ENCODE assay signal across 1 cellular context in the genomic region with DNA sequence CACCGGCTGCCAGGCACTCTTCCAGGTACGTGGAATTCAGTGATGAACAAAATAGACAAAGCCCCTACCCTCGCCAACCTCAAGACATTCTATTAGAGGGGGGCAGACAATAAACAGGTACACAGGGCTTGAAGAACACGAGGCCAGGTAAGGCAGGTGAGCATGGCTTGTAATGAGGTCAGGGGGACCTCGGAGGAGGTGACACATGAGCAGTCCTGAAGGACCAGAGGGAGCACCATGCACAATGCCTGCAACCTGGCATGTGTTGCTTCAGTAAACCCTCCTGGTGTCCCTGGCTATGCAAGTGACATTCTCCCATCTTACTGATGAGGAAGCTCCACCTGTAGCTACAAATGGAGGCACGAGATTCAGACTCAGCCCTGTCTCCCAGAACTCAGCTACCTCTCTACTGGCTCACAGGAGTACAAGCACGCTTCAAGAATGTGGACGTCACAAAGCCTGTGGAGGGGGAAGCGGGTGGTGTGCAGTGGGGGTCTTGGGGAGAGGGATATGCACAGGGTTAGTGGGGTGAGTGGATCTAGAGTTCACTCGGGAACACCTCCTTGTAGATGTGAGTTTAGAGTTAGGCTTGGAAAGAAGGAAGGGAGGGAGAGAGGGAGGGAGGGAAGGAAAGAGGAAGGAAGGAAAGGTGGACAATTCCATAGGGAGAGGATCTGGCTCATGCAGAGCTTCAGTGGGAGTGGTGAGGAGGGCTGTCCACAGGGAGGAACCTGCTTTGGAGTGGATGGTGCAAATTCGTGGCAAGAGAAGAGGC.
A peak's percentile ranks its signal among the peaks of the same experiment; 100 is the strongest.
TF ChIP-seq lines count a peak whose summit lies in the region.

No MANE protein-coding gene starts in this region.

TF ChIP-seq in HepG2, 621 proteins besides CTCF, POLR2A, EP300 and RAD21 (continued from another document):
- TF ChIP-seq SMARCC2 (IDR thresholded peaks at IDR 0.05) = no peak
- 0 out of 2 replicates have a peak, but pooled peaks have one; percentile 5 for TF ChIP-seq HOMEZ (CRISPR knock-in tag; IDR thresholded peaks at IDR 0.05; ENCODE audit: low read depth)
- no peak for TF ChIP-seq ZMYM3 (CRISPR knock-in tag; IDR thresholded peaks at IDR 0.05)
- no peak for TF ChIP-seq KDM5B (CRISPR knock-in tag; IDR thresholded peaks at IDR 0.05; ENCODE audit: borderline replicate concordance)
- no peak for TF ChIP-seq ZNF556 (CRISPR knock-in tag; IDR thresholded peaks at IDR 0.05; ENCODE audit: borderline replicate concordance)
- no peak for TF ChIP-seq SRSF1 (optimal IDR thresholded peaks at IDR 0.05; ENCODE audit: low read depth, low read length)
- TF ChIP-seq YEATS4 (CRISPR knock-in tag; IDR thresholded peaks at IDR 0.05; ENCODE audit: borderline replicate concordance) = no peak
- no peak; the same call in 1 of the 2 replicates for TF ChIP-seq ZNF12 (CRISPR knock-in tag; IDR thresholded peaks at IDR 0.05)
- TF ChIP-seq SMYD3 (CRISPR knock-in tag; IDR thresholded peaks at IDR 0.05) = no peak
- TF ChIP-seq, protein P1, sequence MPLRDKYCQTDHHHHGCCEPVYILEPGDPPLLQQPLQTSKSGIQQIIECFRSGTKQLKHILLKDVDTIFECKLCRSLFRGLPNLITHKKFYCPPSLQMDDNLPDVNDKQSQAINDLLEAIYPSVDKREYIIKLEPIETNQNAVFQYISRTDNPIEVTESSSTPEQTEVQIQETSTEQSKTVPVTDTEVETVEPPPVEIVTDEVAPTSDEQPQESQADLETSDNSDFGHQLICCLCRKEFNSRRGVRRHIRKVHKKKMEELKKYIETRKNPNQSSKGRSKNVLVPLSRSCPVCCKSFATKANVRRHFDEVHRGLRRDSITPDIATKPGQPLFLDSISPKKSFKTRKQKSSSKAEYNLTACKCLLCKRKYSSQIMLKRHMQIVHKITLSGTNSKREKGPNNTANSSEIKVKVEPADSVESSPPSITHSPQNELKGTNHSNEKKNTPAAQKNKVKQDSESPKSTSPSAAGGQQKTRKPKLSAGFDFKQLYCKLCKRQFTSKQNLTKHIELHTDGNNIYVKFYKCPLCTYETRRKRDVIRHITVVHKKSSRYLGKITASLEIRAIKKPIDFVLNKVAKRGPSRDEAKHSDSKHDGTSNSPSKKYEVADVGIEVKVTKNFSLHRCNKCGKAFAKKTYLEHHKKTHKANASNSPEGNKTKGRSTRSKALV (CRISPR knock-in tag; IDR thresholded peaks at IDR 0.05) = no peak
- no peak for TF ChIP-seq TOPORS (CRISPR knock-in tag; IDR thresholded peaks at IDR 0.05)
- TF ChIP-seq ZNF784 (CRISPR knock-in tag; IDR thresholded peaks at IDR 0.05; ENCODE audit: borderline replicate concordance) = no peak
- TF ChIP-seq, protein P2, sequence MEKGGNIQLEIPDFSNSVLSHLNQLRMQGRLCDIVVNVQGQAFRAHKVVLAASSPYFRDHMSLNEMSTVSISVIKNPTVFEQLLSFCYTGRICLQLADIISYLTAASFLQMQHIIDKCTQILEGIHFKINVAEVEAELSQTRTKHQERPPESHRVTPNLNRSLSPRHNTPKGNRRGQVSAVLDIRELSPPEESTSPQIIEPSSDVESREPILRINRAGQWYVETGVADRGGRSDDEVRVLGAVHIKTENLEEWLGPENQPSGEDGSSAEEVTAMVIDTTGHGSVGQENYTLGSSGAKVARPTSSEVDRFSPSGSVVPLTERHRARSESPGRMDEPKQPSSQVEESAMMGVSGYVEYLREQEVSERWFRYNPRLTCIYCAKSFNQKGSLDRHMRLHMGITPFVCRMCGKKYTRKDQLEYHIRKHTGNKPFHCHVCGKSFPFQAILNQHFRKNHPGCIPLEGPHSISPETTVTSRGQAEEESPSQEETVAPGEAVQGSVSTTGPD (CRISPR knock-in tag; IDR thresholded peaks at IDR 0.05) = no peak
- TF ChIP-seq, protein P3, sequence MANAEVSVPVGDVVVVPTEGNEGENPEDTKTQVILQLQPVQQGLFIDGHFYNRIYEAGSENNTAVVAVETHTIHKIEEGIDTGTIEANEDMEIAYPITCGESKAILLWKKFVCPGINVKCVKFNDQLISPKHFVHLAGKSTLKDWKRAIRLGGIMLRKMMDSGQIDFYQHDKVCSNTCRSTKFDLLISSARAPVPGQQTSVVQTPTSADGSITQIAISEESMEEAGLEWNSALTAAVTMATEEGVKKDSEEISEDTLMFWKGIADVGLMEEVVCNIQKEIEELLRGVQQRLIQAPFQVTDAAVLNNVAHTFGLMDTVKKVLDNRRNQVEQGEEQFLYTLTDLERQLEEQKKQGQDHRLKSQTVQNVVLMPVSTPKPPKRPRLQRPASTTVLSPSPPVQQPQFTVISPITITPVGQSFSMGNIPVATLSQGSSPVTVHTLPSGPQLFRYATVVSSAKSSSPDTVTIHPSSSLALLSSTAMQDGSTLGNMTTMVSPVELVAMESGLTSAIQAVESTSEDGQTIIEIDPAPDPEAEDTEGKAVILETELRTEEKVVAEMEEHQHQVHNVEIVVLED (CRISPR knock-in tag; IDR thresholded peaks at IDR 0.05; ENCODE audit: borderline replicate concordance) = no peak
- no peak for TF ChIP-seq NCOR1 (IDR thresholded peaks at IDR 0.05; ENCODE audit: borderline replicate concordance, low read length)
- no peak for TF ChIP-seq ADNP (CRISPR knock-in tag; IDR thresholded peaks at IDR 0.05)
- 0 out of 2 replicates have a peak, but pooled peaks have one; percentile 31 for TF ChIP-seq ZNF572 (CRISPR knock-in tag; IDR thresholded peaks at IDR 0.05)
- no peak for TF ChIP-seq ZNF484 (CRISPR knock-in tag; IDR thresholded peaks at IDR 0.05; ENCODE audit: borderline replicate concordance, low read depth)
- TF ChIP-seq MZF1 (CRISPR knock-in tag; IDR thresholded peaks at IDR 0.05; ENCODE audit: borderline replicate concordance) = no peak
- no peak for TF ChIP-seq KMT2A (CRISPR knock-in tag; IDR thresholded peaks at IDR 0.05)
- TF ChIP-seq POGZ (CRISPR knock-in tag; IDR thresholded peaks at IDR 0.05) = no peak
- no peak for TF ChIP-seq MLX (CRISPR knock-in tag; IDR thresholded peaks at IDR 0.05)
- TF ChIP-seq ISX (CRISPR knock-in tag; conservative IDR thresholded peaks at IDR 0.05) = no peak
- no peak for TF ChIP-seq IRF9 (CRISPR knock-in tag; IDR thresholded peaks at IDR 0.05; ENCODE audit: borderline replicate concordance)
- TF ChIP-seq RFX1 (IDR thresholded peaks at IDR 0.05) = no peak
- no peak for TF ChIP-seq ZNF460 (CRISPR knock-in tag; IDR thresholded peaks at IDR 0.05; ENCODE audit: borderline replicate concordance)
- TF ChIP-seq ZNF615 (CRISPR knock-in tag; IDR thresholded peaks at IDR 0.05; ENCODE audit: borderline replicate concordance) = no peak
- TF ChIP-seq ZFP62 (CRISPR knock-in tag; IDR thresholded peaks at IDR 0.05) = no peak
- TF ChIP-seq HES4 (CRISPR knock-in tag; IDR thresholded peaks at IDR 0.05; ENCODE audit: borderline replicate concordance) = no peak
- TF ChIP-seq FOXC1 (CRISPR knock-in tag; IDR thresholded peaks at IDR 0.05; ENCODE audit: borderline replicate concordance) = no peak; the same call in 1 of the 2 replicates
- TF ChIP-seq TAF15 (IDR thresholded peaks at IDR 0.05; ENCODE audit: low read depth, low read length, poor library complexity, severe bottlenecking) = no peak
- no peak for TF ChIP-seq RNF2 (conservative IDR thresholded peaks at IDR 0.05; ENCODE audit: low read depth)
- no peak for TF ChIP-seq ZNF839 (CRISPR knock-in tag; IDR thresholded peaks at IDR 0.05; ENCODE audit: borderline replicate concordance)
